21 cellular contexts compared by ENCODE assay signal in the genomic region with DNA sequence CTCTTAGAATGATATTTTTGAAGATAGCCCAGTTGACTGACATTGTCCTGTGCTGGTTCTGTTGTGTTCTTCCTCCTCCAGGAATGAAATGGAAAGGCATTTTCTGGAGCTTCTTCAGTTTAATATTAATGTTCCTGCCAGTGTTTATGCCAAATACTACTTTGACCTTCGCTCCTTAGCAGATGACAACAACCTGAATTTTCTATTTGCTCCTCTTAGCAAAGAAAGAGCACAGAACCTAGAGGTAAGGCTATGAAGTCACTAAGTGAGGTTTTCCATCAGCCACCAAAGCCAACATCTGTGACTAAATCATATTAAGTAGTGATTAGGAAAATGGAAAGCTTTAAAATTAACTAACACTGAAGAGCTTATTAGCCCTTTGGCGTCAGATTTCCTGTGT. TPM values are rescaled to one million over a fixed set of nuclear protein-coding genes. Genes with fewer than 3 reads are reported as not detected.
"Had no signal": no experiment of that assay in that cellular context is flagged by ENCODE, and none has a peak within 500 bp of the region (broad histone marks: within the 10 kb centered on the region; RNA-seq: fewer than 3 reads in every experiment).

No MANE protein-coding gene starts in this region.

- FAIRE-seq: kidney, small intestine, urothelium cell line had no signal

- H3K4me1 Mint-ChIP-seq: naive thymus-derived CD4-positive, alpha-beta T cell had no signal

- H3K4me3 ChIP-seq: esophagus squamous epithelium, gastroesophageal sphincter, ovary, right atrium auricular region, suprapubic skin, thyroid gland had no signal

- DNase-seq: cortex of kidney; effector memory CD4-positive, alpha-beta T cell; esophagus squamous epithelium; foreskin fibroblast; kidney; left cardiac atrium; left ventricle myocardium superior; mammary epithelial cell; naive thymus-derived CD4-positive, alpha-beta T cell; nucleus accumbens; ovary; small intestine; stimulated activated CD4-positive, alpha-beta T cell treated with anti-CD3 and anti-CD28 coated beads, Interleukin-12 subunit alpha, Interleukin-12 subunit beta, amount 100 ng/mL, for 4 hours; stimulated activated naive CD4-positive, alpha-beta T cell treated with Interleukin-2 at 50 U/mL for 16 hours; thyroid gland had no signal

- H3K36me3 ChIP-seq: ovary had no signal

- H3K27me3 Mint-ChIP-seq: naive thymus-derived CD4-positive, alpha-beta T cell; type B pancreatic cell had no signal

- H3K27me3 ChIP-seq: esophagus squamous epithelium, gastroesophageal sphincter, ovary, right atrium auricular region, suprapubic skin, thyroid gland had no signal

- H3K4me3 Mint-ChIP-seq: naive thymus-derived CD4-positive, alpha-beta T cell; neural crest cell; type B pancreatic cell had no signal

- H3K9me3 ChIP-seq: esophagus squamous epithelium, gastroesophageal sphincter, ovary, right atrium auricular region, suprapubic skin, thyroid gland had no signal

- ATAC-seq: gastroesophageal sphincter; left cardiac atrium; left ventricle myocardium superior; naive thymus-derived CD4-positive, alpha-beta T cell had no signal

- H3K27ac Mint-ChIP-seq: naive thymus-derived CD4-positive, alpha-beta T cell; type B pancreatic cell had no signal

- H3K4me1 ChIP-seq: esophagus squamous epithelium, gastroesophageal sphincter, right atrium auricular region, suprapubic skin had no signal

- H3K9me3 Mint-ChIP-seq: naive thymus-derived CD4-positive, alpha-beta T cell; neural crest cell; type B pancreatic cell had no signal

- H3K27ac ChIP-seq: esophagus squamous epithelium, gastroesophageal sphincter, ovary, right atrium auricular region, suprapubic skin, thyroid gland had no signal

RNA-seq across cellular contexts. Expression of gene FZD5, which starts 18.8 kb away (rescaled TPM):
- polyA plus RNA-seq: naive thymus-derived CD4-positive, alpha-beta T cell had no signal
